ENCODE assay signal across 13 cellular contexts in genomic region chr1:43885311-43885801, GRCh38. TPM values are rescaled to one million over a fixed set of nuclear protein-coding genes. Genes with fewer than 3 reads are reported as not detected.
DNase-seq lines count a peak whose midpoint lies in the region; ATAC-seq, FAIRE-seq and TF ChIP-seq lines count a peak whose summit lies in the region.
"Had no signal": no experiment of that assay in that cellular context is flagged by ENCODE, and none has a peak within 500 bp of the region (broad histone marks: within the 10 kb centered on the region; RNA-seq: fewer than 3 reads in every experiment).

No MANE protein-coding gene starts in this region.

- intact Hi-C loops in K562 (cut with micrococcal nuclease), result no loop called here

- H3K79me2 ChIP-seq in K562 (ENCODE audit: control insufficient read depth, insufficient read depth, low read length) (no peaks in the 10 kb centered on the region), keratinocyte (ENCODE audit: control insufficient read depth, insufficient read depth, low read length) (no peaks in the 10 kb centered on the region)

- H2AFZ ChIP-seq in K562 (ENCODE audit: low read depth, low read length) (0 out of 2 replicates have a peak overlapping the region, but pooled peaks have one; percentile 2), keratinocyte (ENCODE audit: control insufficient read depth, low read length) (no peak overlapping the region)

- CTCF ChIA-PET in K562 (lab: Yijun Ruan, JAX; ENCODE audit: low intra/inter-chr PET ratio), result no interaction called here

- no peaks in the 10 kb centered on the region for H3K9me3 ChIP-seq in K562 (replicated peaks; ENCODE audit: control insufficient read depth, insufficient read depth, low read depth, low read length)
- no peaks in the 10 kb centered on the region for H3K9me3 ChIP-seq in keratinocyte (ENCODE audit: control insufficient read depth, low read depth, low read length)
- H3K9me3 ChIP-seq: pancreas, testis had no signal

- H3K27ac ChIP-seq in K562 (ENCODE audit: extremely low read depth, low read depth, low read length), result no peak overlapping the region
- H3K27ac ChIP-seq in keratinocyte (ENCODE audit: control insufficient read depth, insufficient read depth, low read length), result peak overlapping the region; percentile 88
- H3K27ac ChIP-seq: pancreas, testis had no signal

- no peak for TF ChIP-seq EP300 in K562 (IDR thresholded peaks at IDR 0.05; ENCODE audit: low read length)

- no peak overlapping the region for H3K4me2 ChIP-seq in K562 (ENCODE audit: insufficient read depth, low read length)
- H3K4me2 ChIP-seq in keratinocyte (ENCODE audit: control insufficient read depth, extremely low read depth, insufficient read depth, low read depth, low read length), result peak overlapping the region; percentile 39

- H3K9me1 ChIP-seq in K562 (ENCODE audit: control insufficient read depth, insufficient read depth, low read length), result no peaks in the 10 kb centered on the region
- no peaks in the 10 kb centered on the region for H3K9me1 ChIP-seq in keratinocyte (ENCODE audit: control insufficient read depth, extremely low read depth, insufficient read depth, low read length)

- H3K4me3 ChIP-seq in K562 (no peak overlapping the region), keratinocyte (ENCODE audit: control insufficient read depth in 2 of 3, extremely low read depth in 1 of 3, insufficient read depth in 2 of 3, low read depth in 1 of 3, low read length in 3 of 3) (no peak overlapping the region), foreskin fibroblast (ENCODE audit: low read depth in 1 of 2, low read length in 2 of 2) (no peak overlapping the region)
- H3K4me3 ChIP-seq: pancreas, testis had no signal

- H3K36me3 ChIP-seq in K562 (ENCODE audit: control insufficient read depth, insufficient read depth, low read length) (no peaks in the 10 kb centered on the region), keratinocyte (ENCODE audit: control insufficient read depth in 2 of 2, extremely low read depth in 1 of 2, insufficient read depth in 2 of 2, low read length in 2 of 2) (no peaks in the 10 kb centered on the region)
- H3K36me3 ChIP-seq: pancreas had no signal

- TF ChIP-seq POLR2A in K562 (conservative IDR thresholded peaks at IDR 0.05), result no peak

- dilution Hi-C loops in keratinocyte (cut with MboI; ENCODE audit: extremely low pct_ligation_motif_present, low sequenced_read_pairs), result no loop called here

- TF ChIP-seq CTCF in K562 (IDR thresholded peaks at IDR 0.05 in 2 of 3, conservative IDR thresholded peaks at IDR 0.05 in 1 of 3; ENCODE audit: insufficient read depth in 2 of 3, low read depth in 1 of 3, low read length in 3 of 3) (no peak), keratinocyte (optimal IDR thresholded peaks at IDR 0.05 in 1 of 3, IDR thresholded peaks at IDR 0.05 in 1 of 3, conservative IDR thresholded peaks at IDR 0.05 in 1 of 3; ENCODE audit: extremely low read depth in 1 of 3, insufficient read depth in 2 of 3, low read length in 3 of 3) (no peak), foreskin fibroblast (IDR thresholded peaks at IDR 0.05; ENCODE audit: low read depth, low read length) (no peak)

- 62% methylated on average over 4 of the region's 12 CpGs for WGBS in K562 (ENCODE audit: insufficient coverage, low coverage, missing lambda C conversion rate)

- DNase-seq in COLO668 (lab: John Stamatoyannopoulos, UW; ENCODE audit: unreplicated experiment), result peak; percentile 51
- DNase-seq in NCI-H146 (lab: John Stamatoyannopoulos, UW), result peak; percentile 62
- DNase-seq in K562 (ENCODE audit: extremely low read depth in 1 of 4, low spot score in 3 of 4), result no peak
- DNase-seq in keratinocyte (ENCODE audit: low read depth, low spot score), result peak; percentile 58
- DNase-seq in T-helper 2 cell, result no peak
- DNase-seq in activated effector memory CD4-positive, alpha-beta T cell treated with anti-CD3 and anti-CD28 coated beads, Interleukin-2, amount 50 U/mL, for 16 hours, result no peak
- no peak for DNase-seq in foreskin fibroblast
- DNase-seq: activated naive CD8-positive, alpha-beta T cell treated with anti-CD3 and anti-CD28 coated beads, Interleukin-2, amount 10 ng/mL, durations not matched to agents 7 days and 5 days; activated T-cell treated with anti-CD3 and anti-CD28 coated beads for 4 hours; pancreas; SW 1271; testis had no signal

- H4K20me1 ChIP-seq in K562 (replicated peaks; ENCODE audit: control insufficient read depth, insufficient read depth, low read length) (no peaks in the 10 kb centered on the region), keratinocyte (ENCODE audit: control insufficient read depth, extremely low read depth, insufficient read depth, low read length) (no peaks in the 10 kb centered on the region)

- no peak for FAIRE-seq in K562 (lab: Jason Lieb, UNC)
- peak; percentile 92 for FAIRE-seq in keratinocyte (lab: Jason Lieb, UNC)
- FAIRE-seq: pancreas had no signal

- H3K4me1 ChIP-seq in K562 (replicated peaks in 1 of 2; ENCODE audit: control insufficient read depth in 2 of 2, insufficient read depth in 2 of 2, low read length in 2 of 2) (peaks cover 4 to 8% of the 10 kb centered on the region in 2 experiments; a peak in 3 of 5 replicates), keratinocyte (ENCODE audit: control insufficient read depth, extremely low read depth, insufficient read depth, low read length) (peaks cover 45% of the 10 kb centered on the region)
- H3K4me1 ChIP-seq: pancreas, testis had no signal

- peak; percentile 29; the same call in 2 of the 3 replicates for ATAC-seq in K562
- ATAC-seq in GM21515 (IDR thresholded peaks at IDR 0.05; ENCODE audit: unreplicated experiment), result no peak

- POLR2A ChIA-PET in K562 (lab: Yijun Ruan, JAX), result interaction anchor here (1.3 kb wide), 1 partner anchor 17 kb away, joined by 5 read pairs; no protein-coding TSS in a partner anchor

- TF ChIP-seq RAD21 in K562 (CRISPR knock-in tag; conservative IDR thresholded peaks at IDR 0.05 in 1 of 2, IDR thresholded peaks at IDR 0.05 in 1 of 2), result no peak

- BruUV-seq in K562 (replicated peaks; lab: Mats Ljungman, UMichigan), result no TSS peak

- in situ Hi-C loops in K562 (cut with MboI), result no loop called here

- peak overlapping the region in 1 of 2 experiments; percentile 32; a peak in 1 of 4 replicates for H3K9ac ChIP-seq in K562 (ENCODE audit: insufficient read depth in 1 of 2, low read depth in 2 of 2, low read length in 2 of 2)
- peak overlapping the region; percentile 66 for H3K9ac ChIP-seq in keratinocyte (ENCODE audit: control insufficient read depth, extremely low read depth, insufficient read depth, low read length)

- H3K27me3 ChIP-seq in K562 (ENCODE audit: control insufficient read depth in 2 of 2, insufficient read depth in 2 of 2, low read length in 2 of 2) (no peaks in the 10 kb centered on the region), keratinocyte (ENCODE audit: control insufficient read depth, extremely low read depth, insufficient read depth, low read length) (no peaks in the 10 kb centered on the region)
- H3K27me3 ChIP-seq: pancreas, testis had no signal

TF ChIP-seq in K562, 482 proteins besides CTCF, POLR2A, EP300 and RAD21 (continues in another document):
- TF ChIP-seq POLR2B (IDR thresholded peaks at IDR 0.05; ENCODE audit: low read depth, partially characterized antibody) (no peak), GTF2E2 (tag; IDR thresholded peaks at IDR 0.05) (no peak), ERF (CRISPR knock-in tag; IDR thresholded peaks at IDR 0.05) (no peak), ZNF184 (CRISPR knock-in tag; IDR thresholded peaks at IDR 0.05) (no peak), ARID3B (CRISPR knock-in tag; IDR thresholded peaks at IDR 0.05; ENCODE audit: borderline replicate concordance) (no peak), PHB2 (IDR thresholded peaks at IDR 0.05; ENCODE audit: low read depth) (no peak), FIP1L1 (IDR thresholded peaks at IDR 0.05; ENCODE audit: low read depth, low read length, poor library complexity, severe bottlenecking) (no peak), DDX20 (tag; IDR thresholded peaks at IDR 0.05; ENCODE audit: low read depth) (no peak)

RNA-seq across cellular contexts. Expression of gene ARTN, which starts 48.2 kb away (rescaled TPM):
- total RNA-seq in K562 (2011; cell fraction: chromatin; rRNA removed; ENCODE audit: low replicate concordance), result 0.74 TPM in 1 of 2 replicates, not detected in the other
- total RNA-seq in K562 (2011; cell fraction: nucleolus; rRNA removed), result 0.92 and 1.0 TPM in 2 replicates
- total RNA-seq in K562 (2011; cell fraction: nucleoplasm; rRNA removed), result 0.44 and 0.61 TPM in 2 replicates
- total RNA-seq in K562 (2014; rRNA removed) (not detected in 2 replicates), K562 (2014; rRNA removed; fragmentation: Illumina TruSeq; extraction: Trizol) (not detected in 2 replicates), K562 (2015; rRNA removed; fragmentation: Illumina TruSeq; extraction: Trizol) (not detected in 2 replicates), K562 (2021) (0.38 TPM in 1 of 2 replicates, not detected in the other)
- polyA plus RNA-seq in K562 (2011; rRNA removed) (0.06 and 0.07 TPM in 2 replicates), K562 (2014; fragmentation: Illumina TruSeq; extraction: Trizol) (not detected in 2 replicates), K562 (2014; fragmentation: Nextera tagmentation; extraction: Ambion mirVana) (not detected), K562 (2014; rRNA removed) (not detected in 2 replicates), keratinocyte (27.2 to 49.5 TPM (median 36.0 TPM) in 3 replicates)
- polyA plus RNA-seq in K562 (2011; cell fraction: cytosol; rRNA removed), result not detected in 2 replicates
- polyA plus RNA-seq in K562 (2011; cell fraction: nucleus; rRNA removed), result 0.46 and 0.50 TPM in 2 replicates
- 0.22 and 0.55 TPM in 2 replicates for polyA plus RNA-seq in K562 (2012)
- not detected in 2 replicates for polyA minus RNA-seq in K562 (2011; rRNA and poly(A)+ RNA removed)
- not detected in 2 replicates for polyA minus RNA-seq in K562 (2011; cell fraction: cytosol; rRNA and poly(A)+ RNA removed)
- polyA minus RNA-seq in K562 (2011; cell fraction: nucleus; rRNA and poly(A)+ RNA removed), result 0.11 and 0.27 TPM in 2 replicates
- 8.9 TPM for polyA plus RNA-seq in keratinocyte (2011; ENCODE audit: low read depth)
- 16.7 and 46.2 TPM in 2 replicates for polyA plus RNA-seq in keratinocyte (2011; cell fraction: cytosol; rRNA removed)
- polyA plus RNA-seq in keratinocyte (2011; cell fraction: nucleus; rRNA removed), result 106 and 145 TPM in 2 replicates
- 37.6 and 101 TPM in 2 replicates for polyA plus RNA-seq in keratinocyte (2012; ENCODE audit: low replicate concordance)
- polyA minus RNA-seq in keratinocyte, result 15.1 to 47.6 TPM (median 17.2 TPM) in 3 replicates
- polyA minus RNA-seq in keratinocyte (2011; cell fraction: cytosol; rRNA and poly(A)+ RNA removed), result 62.5 TPM
- 36.9 and 48.7 TPM in 2 replicates for polyA minus RNA-seq in keratinocyte (2011; cell fraction: nucleus; rRNA and poly(A)+ RNA removed)

Comparison
In these comparisons a context has a peak if more than half of its experiments do, and no peak if none do; other contexts are left out.
1. DNase-seq: peak in COLO668 (single experiment), NCI-H146 (single experiment) and keratinocyte (single experiment); none in K562 (0 of 4), T-helper 2 cell (0 of 5), activated effector memory CD4-positive, alpha-beta T cell treated with anti-CD3 and anti-CD28 coated beads, Interleukin-2, amount 50 U/mL, for 16 hours (single experiment) and foreskin fibroblast (0 of 2).
2. RNA of gene ARTN, which starts 48.2 kb away (polyA plus RNA-seq): 8.9 to 145 TPM in keratinocyte; 0.06 to 0.55 TPM in K562; every median in the first group is over 4 times any median in the second.